In genomic region chr7:44080686-44081265, GRCh38 we compare ENCODE assay signal across 9 cellular contexts. TPM values are rescaled to one million over a fixed set of nuclear protein-coding genes. Genes with fewer than 3 reads are reported as not detected.
DNase-seq lines count a peak whose midpoint lies in the region; ATAC-seq and TF ChIP-seq lines count a peak whose summit lies in the region.
"Had no signal": no experiment of that assay in that cellular context is flagged by ENCODE, and none has a peak within 500 bp of the region (broad histone marks: within the 10 kb centered on the region; RNA-seq: fewer than 3 reads in every experiment).

No MANE protein-coding gene starts in this region.

- H3K9me2 ChIP-seq in OCI-LY7 (ENCODE audit: insufficient read depth, low read length): no peaks in the 10 kb centered on the region

- intact Hi-C loops in OCI-LY7 (cut with micrococcal nuclease; ENCODE audit: unreplicated experiment) (loop anchor here (1.0 to 10.0 kb wide), 2 partner anchors 48 to 66 kb away; no protein-coding TSS in a partner anchor), esophagus muscularis mucosa (cut with DNase I) (loop anchor here (5.0 kb wide), 1 partner anchor 38 kb away; the partner anchor contains the start of gene DBNL), sigmoid colon (cut with DNase I) (loop anchor here (5.0 to 10.0 kb wide), 2 partner anchors 122 to 804 kb away; partner anchors contain the start of genes PURB and YKT6), uterus (cut with DNase I; ENCODE audit: low total_unique reads) (no loop called here)

- TF ChIP-seq CTCF in GM12864 (IDR thresholded peaks at IDR 0.05; ENCODE audit: low read depth, low read length, missing control alignments) (no peak), OCI-LY7 (conservative IDR thresholded peaks at IDR 0.05; ENCODE audit: low read length) (0 out of 2 replicates have a peak, but pooled peaks have one; percentile 15), esophagus muscularis mucosa (IDR thresholded peaks at IDR 0.05) (no peak), sigmoid colon (IDR thresholded peaks at IDR 0.05) (no peak), uterus (IDR thresholded peaks at IDR 0.05) (no peak)

- H3K4me1 ChIP-seq in OCI-LY7 (ENCODE audit: insufficient read depth, low read length, poor library complexity, severe bottlenecking) (peaks cover 54% of the 10 kb centered on the region), esophagus muscularis mucosa (peaks cover 39 to 69% (median 52%) of the 10 kb centered on the region in 4 donors), sigmoid colon (peaks cover 0 to 22% (median 12%) of the 10 kb centered on the region in 4 donors), uterus (no peaks in the 10 kb centered on the region)

- 82% methylated on average over 6 of the region's 11 CpGs for WGBS in esophagus muscularis mucosa
- WGBS in sigmoid colon, 2 donors: 88% methylated on average over 11 of the region's 11 CpGs

- TF ChIP-seq EP300 in esophagus muscularis mucosa (IDR thresholded peaks at IDR 0.05) (no peak), sigmoid colon (IDR thresholded peaks at IDR 0.05) (no peak)

- H3K27ac ChIP-seq in OCI-LY7 (ENCODE audit: low read depth, low read length, poor library complexity, severe bottlenecking) (peak overlapping the region; percentile 78), esophagus muscularis mucosa (replicated peaks in 1 of 4) (peak overlapping the region; percentile 89 to 94 (median 92)), sigmoid colon (peak overlapping the region; percentile 88 to 91 (median 89)), uterus (peak overlapping the region in 1 of 2 donors; percentile 79)

- no TSS peak for BruUV-seq in OCI-LY7 (replicated peaks; lab: Mats Ljungman, UMichigan)

- TF ChIP-seq POLR2A in esophagus muscularis mucosa (IDR thresholded peaks at IDR 0.05; ENCODE audit: low read depth): no peak
- TF ChIP-seq POLR2A in sigmoid colon (IDR thresholded peaks at IDR 0.05): no peak
- TF ChIP-seq POLR2A in uterus (IDR thresholded peaks at IDR 0.05): no peak

- no peaks in the 10 kb centered on the region for H3K9me3 ChIP-seq in OCI-LY7 (ENCODE audit: low read length)
- H3K9me3 ChIP-seq in esophagus muscularis mucosa: no peaks in the 10 kb centered on the region
- no peaks in the 10 kb centered on the region for H3K9me3 ChIP-seq in sigmoid colon
- no peaks in the 10 kb centered on the region for H3K9me3 ChIP-seq in uterus

- no peak overlapping the region for H2AFZ ChIP-seq in OCI-LY7 (ENCODE audit: low read length)

- peaks cover 24% of the 10 kb centered on the region; the same call in 1 of the 2 replicates for H3K79me2 ChIP-seq in OCI-LY7 (ENCODE audit: insufficient read depth, low read depth, low read length)

- H3K4me3 ChIP-seq in GM12864 (ENCODE audit: low read depth, low read length) (peak overlapping the region; percentile 71), OCI-LY7 (ENCODE audit: low read depth, low read length, poor library complexity, severe bottlenecking) (peak overlapping the region; percentile 74), esophagus muscularis mucosa (peak overlapping the region in 2 of 4 donors; percentile 89 to 94), sigmoid colon (peak overlapping the region in 1 of 4 donors; percentile 83), uterus (no peak overlapping the region)

- H3K4me2 ChIP-seq in OCI-LY7 (ENCODE audit: low read length): peak overlapping the region; percentile 86

- H3K36me3 ChIP-seq in OCI-LY7 (ENCODE audit: insufficient read depth, low read length): peaks cover 58% of the 10 kb centered on the region
- peaks cover 37 to 51% (median 51%) of the 10 kb centered on the region in 4 donors for H3K36me3 ChIP-seq in esophagus muscularis mucosa
- peaks cover 33 to 49% (median 41%) of the 10 kb centered on the region in 4 donors for H3K36me3 ChIP-seq in sigmoid colon
- H3K36me3 ChIP-seq in uterus: no peaks in the 10 kb centered on the region

- DNase-seq in GM12864 (ENCODE audit: low read depth): no peak
- no peak for DNase-seq in OCI-LY7 (ENCODE audit: low spot score)
- no peak for DNase-seq in esophagus muscularis mucosa (ENCODE audit: extremely low spot score)
- DNase-seq in sigmoid colon: no peak
- DNase-seq in Ammon's horn (ENCODE audit: low spot score): no peak
- DNase-seq in uterus: no peak
- DNase-seq: NCI-H510A had no signal

- ATAC-seq in HG02981 (IDR thresholded peaks at IDR 0.05; ENCODE audit: unreplicated experiment) (no peak), GM18498 (IDR thresholded peaks at IDR 0.05; ENCODE audit: unreplicated experiment) (no peak)

- no peaks in the 10 kb centered on the region; the same call in 1 of the 2 replicates for H4K20me1 ChIP-seq in OCI-LY7 (ENCODE audit: insufficient read depth, low read length)

- H3K27me3 ChIP-seq in esophagus muscularis mucosa: no peaks in the 10 kb centered on the region
- H3K27me3 ChIP-seq in sigmoid colon: no peaks in the 10 kb centered on the region
- no peaks in the 10 kb centered on the region for H3K27me3 ChIP-seq in uterus

- POLR2A ChIA-PET in OCI-LY7 (lab: Charles Lee): interaction anchor here (0.7 to 2.3 kb wide), 7 partner anchors 10 to 120 kb away, joined by 3 to 38 read pairs (median 6); partner anchors contain the start of genes DBNL, POLD2 and YKT6

- CTCF ChIA-PET in OCI-LY7 (lab: Charles Lee; ENCODE audit: unreplicated experiment): interaction anchor here (1.2 to 2.1 kb wide), 4 partner anchors 8 to 112 kb away, joined by 4 to 25 read pairs (median 6); no protein-coding TSS in a partner anchor

RNA-seq across cellular contexts. Expression of gene POLM, which starts 1.6 kb away (rescaled TPM):
- total RNA-seq in OCI-LY7 (2014; rRNA removed; shearing (Covaris generic)): 83.8 and 90.0 TPM in 2 replicates
- total RNA-seq in OCI-LY7 (2022): 87.9 and 99.3 TPM in 2 replicates
- 10 to 100 TPM; 12.4 to 32.3 (median 26.5) TPM for total RNA-seq in esophagus muscularis mucosa
- total RNA-seq in sigmoid colon: 10 to 100 TPM; 17.5 to 39.9 (median 24.8) TPM
- 10 to 100 TPM in 1 of 3 donors, 1 to 10 TPM in 2; 5.5 to 23.4 (median 9.6) TPM for polyA plus RNA-seq in sigmoid colon
- total RNA-seq in uterus: 10 to 100 TPM; 10.6 to 33.6 (median 23.6) TPM

RNA-seq across cellular contexts. Expression of gene PGAM2, which starts 15.4 kb away (rescaled TPM):
- total RNA-seq in OCI-LY7 (2014; rRNA removed; shearing (Covaris generic)): 0.69 TPM in 1 of 2 replicates, not detected in the other
- total RNA-seq in OCI-LY7 (2022): 0.80 and 1.1 TPM in 2 replicates
- total RNA-seq in esophagus muscularis mucosa: 1 to 10 TPM in 1 of 4 donors, under 1 TPM in 2, not detected in 1; 0.52 to 1.8 (median 0.66) TPM
- 1 to 10 TPM in 2 of 4 donors, under 1 TPM in 2; 0.71 to 2.1 (median 1.1) TPM for total RNA-seq in sigmoid colon
- polyA plus RNA-seq in sigmoid colon: 1 to 10 TPM in 2 of 3 donors, not detected in 1; 1.2 to 3.0 TPM
- total RNA-seq in uterus: 1 to 10 TPM in 1 of 4 donors, under 1 TPM in 1, not detected in 2; 0.76 to 1.4 TPM

RNA-seq across cellular contexts. Expression of gene AEBP1, which starts 23.4 kb away (rescaled TPM):
- total RNA-seq in OCI-LY7 (2014; rRNA removed; shearing (Covaris generic)): 62.9 and 64.2 TPM in 2 replicates
- total RNA-seq in OCI-LY7 (2022) (35.0 and 42.2 TPM in 2 replicates), esophagus muscularis mucosa (100 to 1,000 TPM in 3 of 4 donors, 10 to 100 TPM in 1; 71.0 to 234 (median 156) TPM), sigmoid colon (100 to 1,000 TPM in 2 of 4 donors, 10 to 100 TPM in 2; 74.6 to 182 (median 128) TPM), uterus (100 to 1,000 TPM in 3 of 4 donors, 10 to 100 TPM in 1; 88.9 to 395 (median 303) TPM)
- 10 to 100 TPM in 2 of 3 donors, 1 to 10 TPM in 1; 2.5 to 37.7 (median 12.0) TPM for polyA plus RNA-seq in sigmoid colon

RNA-seq across cellular contexts. Expression of gene DBNL, which starts 36.3 kb away (rescaled TPM):
- total RNA-seq in OCI-LY7 (2014; rRNA removed; shearing (Covaris generic)): 124 and 133 TPM in 2 replicates
- 121 and 137 TPM in 2 replicates for total RNA-seq in OCI-LY7 (2022)
- 100 to 1,000 TPM in 3 of 4 donors, 10 to 100 TPM in 1; 93.9 to 122 (median 115) TPM for total RNA-seq in esophagus muscularis mucosa
- total RNA-seq in sigmoid colon: 100 to 1,000 TPM in 1 of 4 donors, 10 to 100 TPM in 3; 76.7 to 124 (median 86.6) TPM
- polyA plus RNA-seq in sigmoid colon: 100 to 1,000 TPM in 2 of 3 donors, 10 to 100 TPM in 1; 91.9 to 149 (median 102) TPM
- total RNA-seq in uterus: 100 to 1,000 TPM in 1 of 4 donors, 10 to 100 TPM in 3; 71.5 to 113 (median 91.0) TPM

RNA-seq across cellular contexts. Expression of gene POLD2, which starts 42.6 kb away (rescaled TPM):
- total RNA-seq in OCI-LY7 (2014; rRNA removed; shearing (Covaris generic)): 205 and 230 TPM in 2 replicates
- total RNA-seq in OCI-LY7 (2022): 261 and 271 TPM in 2 replicates
- total RNA-seq in esophagus muscularis mucosa: 10 to 100 TPM; 33.6 to 71.2 (median 55.9) TPM
- total RNA-seq in sigmoid colon: 10 to 100 TPM; 20.3 to 40.5 (median 29.5) TPM
- 10 to 100 TPM; 31.9 to 91.2 (median 39.0) TPM for polyA plus RNA-seq in sigmoid colon
- 10 to 100 TPM; 12.9 to 73.3 (median 33.7) TPM for total RNA-seq in uterus

Comparison
In these comparisons a context has a peak if more than half of its experiments do, and no peak if none do; other contexts are left out.
1. H3K4me3 ChIP-seq: peak in GM12864 (single experiment) and OCI-LY7 (single experiment); none in uterus (0 of 2).